Comparison of ENCODE assay signal across 1 cellular context in the genomic region with DNA sequence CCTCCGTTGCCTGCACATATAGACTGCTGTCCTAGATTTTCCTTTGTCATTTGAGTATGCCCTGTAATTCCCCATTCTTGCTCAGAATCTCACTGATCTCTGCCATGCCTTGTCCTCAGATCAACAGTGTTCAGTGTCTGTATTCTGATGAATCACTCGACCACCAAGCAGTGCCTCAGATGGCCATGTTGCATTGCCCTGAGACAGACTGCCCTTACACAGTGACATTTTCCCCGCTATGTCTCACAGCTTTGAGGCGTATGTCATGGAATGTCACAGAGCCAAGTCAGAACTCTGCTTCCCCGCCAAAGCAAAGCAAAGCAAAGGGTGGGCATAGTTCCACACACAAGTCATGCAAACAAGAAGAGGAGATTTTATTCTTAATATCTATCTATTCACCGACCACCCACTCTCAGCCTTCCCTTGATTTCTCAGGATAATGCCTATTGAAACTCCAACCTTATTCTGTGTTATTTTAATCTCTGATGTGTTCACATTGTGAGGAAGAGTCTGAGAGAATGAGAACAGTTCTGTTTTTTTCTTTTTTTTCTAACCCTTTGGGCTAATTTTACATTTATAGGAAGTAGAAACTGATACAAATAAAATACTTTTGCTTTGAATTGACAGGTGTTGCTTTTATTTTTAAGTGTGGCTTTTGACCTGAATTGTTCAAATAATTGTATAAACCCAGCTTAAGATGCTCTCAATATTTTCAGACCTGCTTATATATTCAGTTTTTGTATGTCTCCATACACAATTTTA.
TF ChIP-seq lines count a peak whose summit lies in the region.

No MANE protein-coding gene starts in this region.

TF ChIP-seq in IMR-90, 13 proteins besides CTCF, POLR2A, EP300 and RAD21:
- no peak for TF ChIP-seq MAFK (IDR thresholded peaks at IDR 0.05; ENCODE audit: low read depth, low read length)
- TF ChIP-seq, protein P1, sequence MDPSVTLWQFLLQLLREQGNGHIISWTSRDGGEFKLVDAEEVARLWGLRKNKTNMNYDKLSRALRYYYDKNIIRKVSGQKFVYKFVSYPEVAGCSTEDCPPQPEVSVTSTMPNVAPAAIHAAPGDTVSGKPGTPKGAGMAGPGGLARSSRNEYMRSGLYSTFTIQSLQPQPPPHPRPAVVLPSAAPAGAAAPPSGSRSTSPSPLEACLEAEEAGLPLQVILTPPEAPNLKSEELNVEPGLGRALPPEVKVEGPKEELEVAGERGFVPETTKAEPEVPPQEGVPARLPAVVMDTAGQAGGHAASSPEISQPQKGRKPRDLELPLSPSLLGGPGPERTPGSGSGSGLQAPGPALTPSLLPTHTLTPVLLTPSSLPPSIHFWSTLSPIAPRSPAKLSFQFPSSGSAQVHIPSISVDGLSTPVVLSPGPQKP (IDR thresholded peaks at IDR 0.05; ENCODE audit: borderline replicate concordance, low read depth, low read length): no peak
- TF ChIP-seq, protein P2, sequence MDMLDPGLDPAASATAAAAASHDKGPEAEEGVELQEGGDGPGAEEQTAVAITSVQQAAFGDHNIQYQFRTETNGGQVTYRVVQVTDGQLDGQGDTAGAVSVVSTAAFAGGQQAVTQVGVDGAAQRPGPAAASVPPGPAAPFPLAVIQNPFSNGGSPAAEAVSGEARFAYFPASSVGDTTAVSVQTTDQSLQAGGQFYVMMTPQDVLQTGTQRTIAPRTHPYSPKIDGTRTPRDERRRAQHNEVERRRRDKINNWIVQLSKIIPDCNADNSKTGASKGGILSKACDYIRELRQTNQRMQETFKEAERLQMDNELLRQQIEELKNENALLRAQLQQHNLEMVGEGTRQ (IDR thresholded peaks at IDR 0.05; ENCODE audit: low read depth, low read length): no peak
- no peak for TF ChIP-seq SMC3 (IDR thresholded peaks at IDR 0.05; ENCODE audit: low read depth, low read length)
- no peak for TF ChIP-seq NFE2L2 (IDR thresholded peaks at IDR 0.05; ENCODE audit: low read depth, low read length)
- TF ChIP-seq CEBPB (IDR thresholded peaks at IDR 0.05; ENCODE audit: low read depth, low read length): no peak
- TF ChIP-seq CHD1 (IDR thresholded peaks at IDR 0.05; ENCODE audit: low read depth, low read length): no peak
- TF ChIP-seq BHLHE40 (IDR thresholded peaks at IDR 0.05; ENCODE audit: low read depth, low read length): no peak
- no peak for TF ChIP-seq FOS (IDR thresholded peaks at IDR 0.05; ENCODE audit: low read depth, low read length)
- no peak for TF ChIP-seq RCOR1 (IDR thresholded peaks at IDR 0.05; ENCODE audit: insufficient replicate concordance, low read length)
- TF ChIP-seq MXI1 (IDR thresholded peaks at IDR 0.05; ENCODE audit: borderline replicate concordance, low read depth, low read length): no peak
- no peak for TF ChIP-seq RFX5 (IDR thresholded peaks at IDR 0.05; ENCODE audit: low read depth, low read length)
- TF ChIP-seq MAZ (IDR thresholded peaks at IDR 0.05; ENCODE audit: borderline replicate concordance, low read depth, low read length): no peak
